Comparison of ENCODE assay signal across 8 cellular contexts in genomic region chr22:49847751-49848689, GRCh38. TPM values are rescaled to one million over a fixed set of nuclear protein-coding genes. Genes with fewer than 3 reads are reported as not detected.
A peak's percentile ranks its signal among the peaks of the same experiment; 100 is the strongest.
DNase-seq lines count a peak whose midpoint lies in the region; ATAC-seq and TF ChIP-seq lines count a peak whose summit lies in the region.
"Had no signal": no experiment of that assay in that cellular context is flagged by ENCODE, and none has a peak within 500 bp of the region (broad histone marks: within the 10 kb centered on the region; RNA-seq: fewer than 3 reads in every experiment).

No MANE protein-coding gene starts in this region.

- H3K4me3 Mint-ChIP-seq in activated T-helper 1 cell treated with anti-CD3 and anti-CD28 coated beads, Interleukin-12 subunit alpha, Interleukin-12 subunit beta, Interleukin-2, Interleukin-4 antibody, amounts not matched to agents 30 ng/mL and 10 ng/mL and 1 ng/mL, durations not matched to agents 14 hours and 24 hours and 36 hours, result peak overlapping the region; percentile 42

- H3K4me1 ChIP-seq in HUES6 (ENCODE audit: control insufficient read depth, insufficient read depth, low read length) (no peaks in the 10 kb centered on the region), spleen (peaks cover 13 to 47% (median 32%) of the 10 kb centered on the region in 6 donors)

- H3K4me1 Mint-ChIP-seq in activated T-helper 1 cell treated with anti-CD3 and anti-CD28 coated beads, Interleukin-12 subunit alpha, Interleukin-12 subunit beta, Interleukin-2, Interleukin-4 antibody, amounts not matched to agents 30 ng/mL and 10 ng/mL and 1 ng/mL, durations not matched to agents 14 hours and 24 hours and 36 hours (ENCODE audit: low read depth), result peaks cover 13% of the 10 kb centered on the region

- no peak overlapping the region for H3K9ac ChIP-seq in HUES6 (ENCODE audit: low read length)

- no peaks in the 10 kb centered on the region for H3K36me3 ChIP-seq in HUES6 (ENCODE audit: control insufficient read depth, insufficient read depth, low read length)
- H3K36me3 ChIP-seq in spleen, result no peaks in the 10 kb centered on the region

- intact Hi-C loops in activated T-helper 1 cell treated with anti-CD3 and anti-CD28 coated beads, Interleukin-12 subunit alpha, Interleukin-12 subunit beta, Interleukin-2, Interleukin-4 antibody, amounts not matched to agents 30 ng/mL and 10 ng/mL and 1 ng/mL, durations not matched to agents 14 hours and 24 hours and 36 hours (cut with micrococcal nuclease), result no loop called here
- intact Hi-C loops in spleen (cut with DNase I; ENCODE audit: low total_unique reads), result no loop called here

- no peak for TF ChIP-seq CTCF in spleen (IDR thresholded peaks at IDR 0.05 in 8 of 11, conservative IDR thresholded peaks at IDR 0.05 in 3 of 11)

- DNase-seq in activated T-helper 1 cell treated with anti-CD3 and anti-CD28 coated beads, Interleukin-12 subunit alpha, Interleukin-12 subunit beta, Interleukin-2, Interleukin-4 antibody, amounts not matched to agents 30 ng/mL and 10 ng/mL and 1 ng/mL, durations not matched to agents 14 hours and 24 hours and 36 hours (ENCODE audit: low spot score), result no peak
- DNase-seq in spleen (peak; percentile 86), NCI-H2171 treated with DMSO at 0.1 percent for 48 hours (lab: John Stamatoyannopoulos, UW) (no peak), NCI-H748 treated with DMSO at 0.1 percent for 48 hours (lab: John Stamatoyannopoulos, UW) (no peak)
- DNase-seq: NCI-H524 had no signal

- no peak overlapping the region for H3K27ac ChIP-seq in HUES6 (ENCODE audit: low read depth, low read length)
- H3K27ac ChIP-seq in spleen, result peak overlapping the region in 3 of 8 donors; percentile 36 to 77 (median 47)

- H3K9me3 ChIP-seq in HUES6 (ENCODE audit: control insufficient read depth, insufficient read depth, low read depth, low read length) (no peaks in the 10 kb centered on the region), iPS-18c (ENCODE audit: control insufficient read depth, insufficient read depth, low read length) (no peaks in the 10 kb centered on the region), spleen (no peaks in the 10 kb centered on the region)

- H3K27me3 Mint-ChIP-seq in activated T-helper 1 cell treated with anti-CD3 and anti-CD28 coated beads, Interleukin-12 subunit alpha, Interleukin-12 subunit beta, Interleukin-2, Interleukin-4 antibody, amounts not matched to agents 30 ng/mL and 10 ng/mL and 1 ng/mL, durations not matched to agents 14 hours and 24 hours and 36 hours (ENCODE audit: insufficient read depth), result peaks cover 44% of the 10 kb centered on the region

- no peak overlapping the region for H3K27ac Mint-ChIP-seq in activated T-helper 1 cell treated with anti-CD3 and anti-CD28 coated beads, Interleukin-12 subunit alpha, Interleukin-12 subunit beta, Interleukin-2, Interleukin-4 antibody, amounts not matched to agents 30 ng/mL and 10 ng/mL and 1 ng/mL, durations not matched to agents 14 hours and 24 hours and 36 hours

- TF ChIP-seq POLR2A in spleen (IDR thresholded peaks at IDR 0.05), result no peak

- no peak for ATAC-seq in HG02840 (IDR thresholded peaks at IDR 0.05; ENCODE audit: low FRiP score, unreplicated experiment)

- H3K36me3 Mint-ChIP-seq in activated T-helper 1 cell treated with anti-CD3 and anti-CD28 coated beads, Interleukin-12 subunit alpha, Interleukin-12 subunit beta, Interleukin-2, Interleukin-4 antibody, amounts not matched to agents 30 ng/mL and 10 ng/mL and 1 ng/mL, durations not matched to agents 14 hours and 24 hours and 36 hours (ENCODE audit: low read depth), result no peaks in the 10 kb centered on the region

- H3K4me3 ChIP-seq in HUES6 (ENCODE audit: low read depth, low read length), result peak overlapping the region; percentile 65
- peak overlapping the region; percentile 58 for H3K4me3 ChIP-seq in iPS-18c (ENCODE audit: insufficient read depth, low read depth, low read length)
- peak overlapping the region; percentile 28 to 76 (median 48) for H3K4me3 ChIP-seq in spleen

- H3K27me3 ChIP-seq in HUES6 (ENCODE audit: control insufficient read depth, insufficient read depth, low read length) (peaks cover 93% of the 10 kb centered on the region), spleen (replicated peaks in 1 of 7) (peaks cover 2 to 59% (median 33%) of the 10 kb centered on the region in 7 donors)

- 24 to 38% (median 25%) methylated on average over 47 to 64 of the region's 64 CpGs for WGBS in spleen, 5 donors

- no peaks in the 10 kb centered on the region for H3K9me3 Mint-ChIP-seq in activated T-helper 1 cell treated with anti-CD3 and anti-CD28 coated beads, Interleukin-12 subunit alpha, Interleukin-12 subunit beta, Interleukin-2, Interleukin-4 antibody, amounts not matched to agents 30 ng/mL and 10 ng/mL and 1 ng/mL, durations not matched to agents 14 hours and 24 hours and 36 hours

RNA-seq across cellular contexts. Expression of gene ZBED4, which starts 5.6 kb away (rescaled TPM):
- 19.4 and 20.9 TPM in 2 replicates for total RNA-seq in activated T-helper 1 cell treated with anti-CD3 and anti-CD28 coated beads, Interleukin-12 subunit alpha, Interleukin-12 subunit beta, Interleukin-2, Interleukin-4 antibody, amounts not matched to agents 30 ng/mL and 10 ng/mL and 1 ng/mL, durations not matched to agents 14 hours and 24 hours and 36 hours
- total RNA-seq in spleen, result 10 to 100 TPM; 10.1 to 23.2 (median 16.1) TPM
- 1 to 10 TPM; 2.9 to 5.3 (median 3.5) TPM for polyA plus RNA-seq in spleen

RNA-seq across cellular contexts. Expression of gene BRD1, which starts 20.3 kb away (rescaled TPM):
- 45.5 and 46.8 TPM in 2 replicates for total RNA-seq in activated T-helper 1 cell treated with anti-CD3 and anti-CD28 coated beads, Interleukin-12 subunit alpha, Interleukin-12 subunit beta, Interleukin-2, Interleukin-4 antibody, amounts not matched to agents 30 ng/mL and 10 ng/mL and 1 ng/mL, durations not matched to agents 14 hours and 24 hours and 36 hours
- 10 to 100 TPM; 35.3 to 59.6 (median 46.9) TPM for total RNA-seq in spleen
- 10 to 100 TPM; 14.2 to 23.1 (median 17.6) TPM for polyA plus RNA-seq in spleen
